Comparison of ENCODE assay signal across 9 cellular contexts in the genomic region with DNA sequence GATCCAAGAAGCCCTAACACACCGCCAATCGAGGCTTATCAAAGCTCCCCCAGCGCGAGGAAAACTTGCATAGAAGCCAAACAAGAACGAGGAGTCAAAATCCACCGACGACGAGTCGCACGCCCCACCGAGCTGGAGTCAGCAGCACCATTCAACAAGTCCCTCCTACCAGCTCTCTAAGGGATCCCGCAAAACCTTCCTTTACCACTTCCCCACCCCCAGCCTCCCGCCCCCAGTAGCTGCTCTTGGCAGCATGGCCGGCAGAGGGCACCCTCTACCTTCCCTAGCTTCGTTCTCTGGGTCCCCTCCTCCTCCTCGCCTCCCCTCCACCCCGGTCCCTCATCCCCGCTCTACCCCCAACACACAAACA. TPM values are rescaled to one million over a fixed set of nuclear protein-coding genes. Genes with fewer than 3 reads are reported as not detected.
DNase-seq lines count a peak whose midpoint lies in the region; ATAC-seq and TF ChIP-seq lines count a peak whose summit lies in the region.
"Had no signal": no experiment of that assay in that cellular context is flagged by ENCODE, and none has a peak within 500 bp of the region (broad histone marks: within the 10 kb centered on the region; RNA-seq: fewer than 3 reads in every experiment).

No MANE protein-coding gene starts in this region.

- peaks cover 0 to 3% (median 0%) of the 10 kb centered on the region in 8 donors for H3K9me3 Mint-ChIP-seq in CD4-positive, alpha-beta memory T cell
- no peaks in the 10 kb centered on the region for H3K9me3 Mint-ChIP-seq in naive thymus-derived CD8-positive, alpha-beta T cell
- H3K9me3 Mint-ChIP-seq in stimulated activated naive CD8-positive, alpha-beta T cell treated with anti-CD3 and anti-CD28 coated beads, Interleukin-15, amount 100 ng/mL, for 72 hours = no peaks in the 10 kb centered on the region
- H3K9me3 Mint-ChIP-seq: dendritic cell treated with granulocyte-macrophage colony-stimulating factor and Interleukin-4, amounts not matched to agents 40 ng/mL and 50 ng/mL, for 4 days had no signal

- H3K27ac Mint-ChIP-seq in CD4-positive, alpha-beta memory T cell = no peak overlapping the region
- H3K27ac Mint-ChIP-seq in naive thymus-derived CD8-positive, alpha-beta T cell = no peak overlapping the region
- no peak overlapping the region for H3K27ac Mint-ChIP-seq in stimulated activated naive CD8-positive, alpha-beta T cell treated with anti-CD3 and anti-CD28 coated beads, Interleukin-15, amount 100 ng/mL, for 72 hours
- H3K27ac Mint-ChIP-seq: dendritic cell treated with granulocyte-macrophage colony-stimulating factor and Interleukin-4, amounts not matched to agents 40 ng/mL and 50 ng/mL, for 4 days had no signal

- 1% methylated on average over 18 of the region's 18 CpGs for WGBS in esophagus muscularis mucosa

- peak overlapping the region; percentile 46 to 69 (median 64) for H3K4me3 Mint-ChIP-seq in CD4-positive, alpha-beta memory T cell
- peak overlapping the region; percentile 34 to 77 (median 68) for H3K4me3 Mint-ChIP-seq in naive thymus-derived CD8-positive, alpha-beta T cell
- peak overlapping the region; percentile 52 to 74 for H3K4me3 Mint-ChIP-seq in stimulated activated naive CD8-positive, alpha-beta T cell treated with anti-CD3 and anti-CD28 coated beads, Interleukin-15, amount 100 ng/mL, for 72 hours
- H3K4me3 Mint-ChIP-seq: dendritic cell treated with granulocyte-macrophage colony-stimulating factor and Interleukin-4, amounts not matched to agents 40 ng/mL and 50 ng/mL, for 4 days had no signal

- peaks cover 53 to 55% of the 10 kb centered on the region in 2 donors for H3K27me3 Mint-ChIP-seq in CD4-positive, alpha-beta memory T cell
- H3K27me3 Mint-ChIP-seq in naive thymus-derived CD8-positive, alpha-beta T cell = peaks cover 57 to 98% (median 58%) of the 10 kb centered on the region in 5 donors
- peaks cover 80% of the 10 kb centered on the region for H3K27me3 Mint-ChIP-seq in stimulated activated naive CD8-positive, alpha-beta T cell treated with anti-CD3 and anti-CD28 coated beads, Interleukin-15, amount 100 ng/mL, for 72 hours

- ATAC-seq in GM19035 (IDR thresholded peaks at IDR 0.05; ENCODE audit: unreplicated experiment) = peak; percentile 66
- ATAC-seq in HG03175 (IDR thresholded peaks at IDR 0.05; ENCODE audit: unreplicated experiment) = peak; percentile 68
- ATAC-seq in naive thymus-derived CD8-positive, alpha-beta T cell = peak; percentile 69 to 74
- peak; percentile 84 for ATAC-seq in stimulated activated naive CD8-positive, alpha-beta T cell treated with anti-CD3 and anti-CD28 coated beads, Interleukin-15, amount 100 ng/mL, for 72 hours

- POLR2A ChIA-PET in CD4-positive, alpha-beta memory T cell (lab: Charles Lee; ENCODE audit: partially characterized antibody) = no interaction called here
- POLR2A ChIA-PET in naive thymus-derived CD8-positive, alpha-beta T cell (lab: Charles Lee) = no interaction called here

- H3K36me3 ChIP-seq in CD4-positive, alpha-beta memory T cell (ENCODE audit: insufficient read depth, low read length) = no peaks in the 10 kb centered on the region
- no peaks in the 10 kb centered on the region for H3K36me3 ChIP-seq in esophagus muscularis mucosa

- no peaks in the 10 kb centered on the region for H3K9me3 ChIP-seq in CD4-positive, alpha-beta memory T cell (ENCODE audit: control insufficient read depth in 1 of 2, low read length in 2 of 2)
- no peaks in the 10 kb centered on the region for H3K9me3 ChIP-seq in esophagus muscularis mucosa

- TF ChIP-seq CTCF in esophagus muscularis mucosa (IDR thresholded peaks at IDR 0.05) = peak; percentile 31 to 90 (median 77)

- peaks cover 14 to 31% (median 24%) of the 10 kb centered on the region in 4 donors for H3K4me1 Mint-ChIP-seq in CD4-positive, alpha-beta memory T cell
- peaks cover 23 to 34% (median 26%) of the 10 kb centered on the region in 4 donors for H3K4me1 Mint-ChIP-seq in naive thymus-derived CD8-positive, alpha-beta T cell
- H3K4me1 Mint-ChIP-seq in stimulated activated naive CD8-positive, alpha-beta T cell treated with anti-CD3 and anti-CD28 coated beads, Interleukin-15, amount 100 ng/mL, for 72 hours = peaks cover 33% of the 10 kb centered on the region

- TF ChIP-seq EP300 in esophagus muscularis mucosa (IDR thresholded peaks at IDR 0.05) = no peak

- no peak overlapping the region for H3K4me3 ChIP-seq in CD4-positive, alpha-beta memory T cell (ENCODE audit: low read length in 2 of 2)
- peak overlapping the region; percentile 52 to 64 (median 54) for H3K4me3 ChIP-seq in esophagus muscularis mucosa

- CTCF ChIA-PET in CD4-positive, alpha-beta memory T cell (lab: Charles Lee; ENCODE audit: partially characterized antibody) = interaction anchor here (0.7 to 1.3 kb wide), 4 partner anchors 11 to 976 kb away, joined by 3 to 5 read pairs (median 4); no protein-coding TSS in a partner anchor

- H3K27me3 ChIP-seq in CD4-positive, alpha-beta memory T cell (ENCODE audit: insufficient read depth, low read length) = peaks cover 16% of the 10 kb centered on the region
- peaks cover 0 to 79% (median 21%) of the 10 kb centered on the region in 4 donors for H3K27me3 ChIP-seq in esophagus muscularis mucosa

- peaks cover 16% of the 10 kb centered on the region for H3K4me1 ChIP-seq in CD4-positive, alpha-beta memory T cell (ENCODE audit: insufficient read depth, low read length)
- peaks cover 19 to 37% (median 34%) of the 10 kb centered on the region in 4 donors for H3K4me1 ChIP-seq in esophagus muscularis mucosa

- H3K36me3 Mint-ChIP-seq in CD4-positive, alpha-beta memory T cell = no peaks in the 10 kb centered on the region
- H3K36me3 Mint-ChIP-seq in naive thymus-derived CD8-positive, alpha-beta T cell = peaks cover 0 to 4% (median 0%) of the 10 kb centered on the region in 3 donors

- intact Hi-C loops in CD4-positive, alpha-beta memory T cell (cut with micrococcal nuclease) = no loop called here
- intact Hi-C loops in esophagus muscularis mucosa (cut with DNase I) = loop anchor here (5.0 kb wide), 1 partner anchor 998 kb away; no protein-coding TSS in a partner anchor

- no peak for TF ChIP-seq POLR2A in esophagus muscularis mucosa (IDR thresholded peaks at IDR 0.05; ENCODE audit: low read depth)

- H3K27ac ChIP-seq in CD4-positive, alpha-beta memory T cell (ENCODE audit: low read depth, low read length) = no peak overlapping the region
- no peak overlapping the region for H3K27ac ChIP-seq in esophagus muscularis mucosa (replicated peaks in 1 of 4)

- DNase-seq in CD4-positive, alpha-beta memory T cell = peak; percentile 11 to 47 (median 19)
- peak; percentile 62 for DNase-seq in NCI-H748 treated with DMSO at 0.1 percent for 48 hours (lab: John Stamatoyannopoulos, UW)
- peak; percentile 45 to 53 (median 48) for DNase-seq in activated CD8-positive, alpha-beta memory T cell treated with anti-CD3 and anti-CD28 coated beads for 48 hours (ENCODE audit: low read depth in 2 of 3, low spot score in 2 of 3)
- DNase-seq in esophagus muscularis mucosa (ENCODE audit: extremely low spot score) = no peak
- peak in 9 of 10 donors; percentile 17 to 72 (median 38) for DNase-seq in naive thymus-derived CD8-positive, alpha-beta T cell
- peak; percentile 62 to 70 for DNase-seq in stimulated activated naive CD8-positive, alpha-beta T cell treated with anti-CD3 and anti-CD28 coated beads, Interleukin-15, amount 100 ng/mL, for 72 hours

RNA-seq across cellular contexts. Expression of gene BDNF, which starts 1.4 kb away (rescaled TPM):
- not detected for total RNA-seq in CD4-positive, alpha-beta memory T cell
- polyA plus RNA-seq in CD4-positive, alpha-beta memory T cell = not detected
- under 1 TPM in 3 of 4 donors, not detected in 1; 0.17 to 0.23 (median 0.19) TPM for total RNA-seq in esophagus muscularis mucosa
- total RNA-seq in naive thymus-derived CD8-positive, alpha-beta T cell = not detected
- polyA plus RNA-seq in naive thymus-derived CD8-positive, alpha-beta T cell = under 1 TPM in 2 of 3 donors, not detected in 1; 0.04 to 0.06 TPM

Comparison
In these comparisons a context has a peak if more than half of its experiments do, and no peak if none do; other contexts are left out.
1. H3K4me3 ChIP-seq: peak in esophagus muscularis mucosa (4 of 4); none in CD4-positive, alpha-beta memory T cell (0 of 2).
2. Peak in every context shown above with its lines, with median percentiles within 50 percentile points of each other: H3K4me3 Mint-ChIP-seq and ATAC-seq.